In the genomic region with DNA sequence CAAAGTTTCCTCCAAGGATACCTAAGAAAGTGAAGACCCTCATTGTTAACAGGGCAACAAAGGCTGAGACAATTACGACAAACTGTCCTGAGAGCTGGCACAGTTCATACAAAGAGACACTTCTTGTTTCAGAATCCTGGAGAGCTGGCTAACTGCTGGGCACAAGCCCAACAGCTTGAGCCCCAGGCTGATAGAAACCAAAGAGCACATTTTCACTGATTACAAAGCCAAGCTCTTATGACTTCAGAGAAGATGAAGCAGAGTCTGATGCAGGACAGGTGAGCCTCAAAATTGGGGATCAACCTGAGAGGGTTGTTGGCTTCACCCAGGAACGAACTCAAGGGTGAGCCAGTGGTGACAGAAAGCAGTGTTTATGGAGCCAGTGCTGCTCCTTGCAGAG, we compare ENCODE assay signal across 17 cellular contexts.
DNase-seq lines count a peak whose midpoint lies in the region; TF ChIP-seq lines count a peak whose summit lies in the region.
"Had no signal": no experiment of that assay in that cellular context is flagged by ENCODE, and none has a peak within 500 bp of the region (broad histone marks: within the 10 kb centered on the region; RNA-seq: fewer than 3 reads in every experiment).

No MANE protein-coding gene starts in this region.

- intact Hi-C loops in breast epithelium (cut with DNase I; ENCODE audit: low total_unique reads): no loop called here

- H3K36me3 ChIP-seq in breast epithelium: no peaks in the 10 kb centered on the region
- H3K36me3 ChIP-seq: BLaER1 had no signal

- no peak overlapping the region for H3K4me3 ChIP-seq in breast epithelium
- H3K4me3 ChIP-seq: BLaER1 had no signal

- peak overlapping the region; percentile 69 to 70 for H3K27ac ChIP-seq in breast epithelium
- H3K27ac ChIP-seq: 22Rv1, BLaER1, HL-60, KMS-11 had no signal

- no peaks in the 10 kb centered on the region for H3K9me3 ChIP-seq in breast epithelium

- DNase-seq in DMS 273 (lab: John Stamatoyannopoulos, UW; ENCODE audit: unreplicated experiment): peak; percentile 60
- DNase-seq in DMS 273 treated with DMSO at 0.1 percent for 48 hours (lab: John Stamatoyannopoulos, UW): no peak
- DNase-seq in breast epithelium (ENCODE audit: low spot score in 2 of 2): peak; percentile 60 to 81
- DNase-seq in iris pigment epithelial cell (ENCODE audit: low read depth): peak; percentile 17
- DNase-seq in pons (ENCODE audit: low spot score): peak; percentile 16
- no peak for DNase-seq in HPDE6-E6E7 (ENCODE audit: extremely low spot score)
- no peak for DNase-seq in putamen (ENCODE audit: low spot score)
- DNase-seq in DMS79 (lab: John Stamatoyannopoulos, UW): no peak
- DNase-seq: CD8-positive, alpha-beta memory T cell; DMS153; GOT3; NCI-H1930; NCI-H2171 had no signal

- peaks cover 0 to 5% of the 10 kb centered on the region in 2 donors for H3K4me1 ChIP-seq in breast epithelium
- H3K4me1 ChIP-seq: BLaER1 had no signal

- no peak for TF ChIP-seq CTCF in breast epithelium (IDR thresholded peaks at IDR 0.05)

- no peaks in the 10 kb centered on the region for H3K27me3 ChIP-seq in breast epithelium
- H3K27me3 ChIP-seq: BLaER1 had no signal

- TF ChIP-seq POLR2A in breast epithelium (IDR thresholded peaks at IDR 0.05): no peak

Comparison
In these comparisons a context has a peak if more than half of its experiments do, and no peak if none do; other contexts are left out.
1. DNase-seq: peak in DMS 273 (single experiment), breast epithelium (2 of 2), iris pigment epithelial cell (single experiment) and pons (single experiment); none in DMS 273 treated with DMSO at 0.1 percent for 48 hours (single experiment), HPDE6-E6E7 (single experiment), putamen (single experiment) and DMS79 (single experiment).